ENCODE assay signal across 40 cellular contexts in genomic region chr2:179070895-179071294, GRCh38. TPM values are rescaled to one million over a fixed set of nuclear protein-coding genes. Genes with fewer than 3 reads are reported as not detected.
"Had no signal": no experiment of that assay in that cellular context is flagged by ENCODE, and none has a peak within 500 bp of the region (broad histone marks: within the 10 kb centered on the region; RNA-seq: fewer than 3 reads in every experiment).

No MANE protein-coding gene starts in this region.

- H3K36me3 Mint-ChIP-seq: activated naive CD4-positive, alpha-beta T cell treated with anti-CD3 and anti-CD28 coated beads, Interleukin-2, amount 50 U/mL, for 24 hours; activated naive CD8-positive, alpha-beta T cell; brain had no signal

- FAIRE-seq: astrocyte, bronchial epithelial cell had no signal

- H3K27ac Mint-ChIP-seq: activated naive CD4-positive, alpha-beta T cell treated with anti-CD3 and anti-CD28 coated beads for 36 hours; activated naive CD4-positive, alpha-beta T cell treated with anti-CD3 and anti-CD28 coated beads, Interleukin-2, amount 10 ng/mL, durations not matched to agents 7 days and 5 days; activated naive CD4-positive, alpha-beta T cell treated with anti-CD3 and anti-CD28 coated beads, Interleukin-2, amount 50 U/mL, for 24 hours; activated naive CD4-positive, alpha-beta T cell treated with anti-CD3 and anti-CD28 coated beads, Interleukin-2, amount 50 U/mL, for 72 hours; activated naive CD8-positive, alpha-beta T cell; activated naive CD8-positive, alpha-beta T cell treated with anti-CD3 and anti-CD28 coated beads for 36 hours; activated naive CD8-positive, alpha-beta T cell treated with anti-CD3 and anti-CD28 coated beads, Interleukin-2, amount 10 ng/mL, durations not matched to agents 7 days and 5 days; activated naive CD8-positive, alpha-beta T cell treated with anti-CD3 and anti-CD28 coated beads, Interleukin-2, amount 50 U/mL, for 24 hours; activated T-cell treated with anti-CD3 and anti-CD28 coated beads, Interleukin-2, amount 50 U/mL, for 24 hours; activated T-cell treated with anti-CD3 and anti-CD28 coated beads, Interleukin-2, amount 50 U/mL, for 72 hours; activated T-helper 1 cell treated with anti-CD3 and anti-CD28 coated beads, Interleukin-12 subunit alpha, Interleukin-12 subunit beta, Interleukin-2, Interleukin-4 antibody, amounts not matched to agents 30 ng/mL and 10 ng/mL and 1 ng/mL, durations not matched to agents 14 hours and 24 hours and 36 hours; activated T-helper 17 cell treated with anti-CD3 and anti-CD28 coated beads, Interleukin-2, amount 50 U/mL, for 72 hours; activated T-helper 2 cell treated with anti-CD3 and anti-CD28 coated beads, Interferon-gamma antibody, Interleukin-2, Interleukin-4, amounts not matched to agents 10 μg/mL and 5 μg/mL and 100 μg/mL, durations not matched to agents 14 hours and 24 hours and 36 hours; brain had no signal

- H3K27me3 Mint-ChIP-seq: activated naive CD4-positive, alpha-beta T cell treated with anti-CD3 and anti-CD28 coated beads, Interleukin-2, amount 50 U/mL, for 24 hours; activated naive CD8-positive, alpha-beta T cell; activated naive CD8-positive, alpha-beta T cell treated with anti-CD3 and anti-CD28 coated beads for 36 hours; activated naive CD8-positive, alpha-beta T cell treated with anti-CD3 and anti-CD28 coated beads, Interleukin-2, amount 10 ng/mL, durations not matched to agents 7 days and 5 days; activated naive CD8-positive, alpha-beta T cell treated with anti-CD3 and anti-CD28 coated beads, Interleukin-2, amount 50 U/mL, for 24 hours; activated T-cell treated with anti-CD3 and anti-CD28 coated beads, Interleukin-2, amount 50 U/mL, for 24 hours; central memory CD8-positive, alpha-beta T cell had no signal

- H3K4me3 Mint-ChIP-seq: activated naive CD4-positive, alpha-beta T cell treated with anti-CD3 and anti-CD28 coated beads for 36 hours; activated naive CD4-positive, alpha-beta T cell treated with anti-CD3 and anti-CD28 coated beads, Interleukin-2, amount 10 ng/mL, durations not matched to agents 7 days and 5 days; activated naive CD4-positive, alpha-beta T cell treated with anti-CD3 and anti-CD28 coated beads, Interleukin-2, amount 50 U/mL, for 24 hours; activated naive CD8-positive, alpha-beta T cell; activated naive CD8-positive, alpha-beta T cell treated with anti-CD3 and anti-CD28 coated beads for 36 hours; activated naive CD8-positive, alpha-beta T cell treated with anti-CD3 and anti-CD28 coated beads, Interleukin-2, amount 10 ng/mL, durations not matched to agents 7 days and 5 days; activated naive CD8-positive, alpha-beta T cell treated with anti-CD3 and anti-CD28 coated beads, Interleukin-2, amount 50 U/mL, for 24 hours; activated T-cell treated with anti-CD3 and anti-CD28 coated beads, Interleukin-2, amount 50 U/mL, for 24 hours; activated T-cell treated with anti-CD3 and anti-CD28 coated beads, Interleukin-2, amount 50 U/mL, for 72 hours; activated T-helper 1 cell treated with anti-CD3 and anti-CD28 coated beads, Interleukin-12 subunit alpha, Interleukin-12 subunit beta, Interleukin-2, Interleukin-4 antibody, amounts not matched to agents 30 ng/mL and 10 ng/mL and 1 ng/mL, durations not matched to agents 14 hours and 24 hours and 36 hours; activated T-helper 17 cell treated with anti-CD3 and anti-CD28 coated beads, Interleukin-2, amount 50 U/mL, for 72 hours; brain; central memory CD8-positive, alpha-beta T cell had no signal

- H3K4me3 ChIP-seq: adrenal gland, ascending aorta, body of pancreas, breast epithelium, cardiac muscle cell had no signal

- H3K27ac ChIP-seq: adrenal gland, ascending aorta, body of pancreas, brain microvascular endothelial cell, breast epithelium, cardiac muscle cell had no signal

- H3K9me3 Mint-ChIP-seq: activated naive CD4-positive, alpha-beta T cell treated with anti-CD3 and anti-CD28 coated beads, Interleukin-2, amount 50 U/mL, for 24 hours; activated T-helper 17 cell treated with anti-CD3 and anti-CD28 coated beads, Interleukin-2, amount 50 U/mL, for 72 hours; central memory CD8-positive, alpha-beta T cell had no signal

- H3K4me1 ChIP-seq: adrenal gland, ascending aorta, body of pancreas, breast epithelium had no signal

- ATAC-seq: activated naive CD4-positive, alpha-beta T cell treated with anti-CD3 and anti-CD28 coated beads, Interleukin-2, amount 50 U/mL, for 72 hours; activated naive CD8-positive, alpha-beta T cell treated with anti-CD3 and anti-CD28 coated beads, Interleukin-2, amount 50 U/mL, for 24 hours; activated T-cell treated with anti-CD3 and anti-CD28 coated beads, Interleukin-2, amount 50 U/mL, for 72 hours; activated T-helper 17 cell treated with anti-CD3 and anti-CD28 coated beads, Interleukin-2, amount 50 U/mL, for 72 hours; body of pancreas had no signal

- H3K27me3 ChIP-seq: adrenal gland, ascending aorta, body of pancreas, brain microvascular endothelial cell, breast epithelium, cardiac muscle cell had no signal

- DNase-seq: activated effector memory CD4-positive, alpha-beta T cell treated with anti-CD3 and anti-CD28 coated beads, Interleukin-2, amount 50 U/mL, for 16 hours; activated effector memory CD4-positive, alpha-beta T cell treated with Interleukin-2 at 50 U/mL for 16 hours; activated gamma-delta T cell; activated gamma-delta T cell treated with Interleukin-2 at 50 U/mL for 16 hours; activated naive CD4-positive, alpha-beta T cell; activated naive CD4-positive, alpha-beta T cell treated with anti-CD3 and anti-CD28 coated beads for 36 hours; activated naive CD4-positive, alpha-beta T cell treated with anti-CD3 and anti-CD28 coated beads, Interleukin-2, amount 10 ng/mL, durations not matched to agents 7 days and 5 days; activated naive CD4-positive, alpha-beta T cell treated with anti-CD3 and anti-CD28 coated beads, Interleukin-2, amount 50 U/mL, for 16 hours; activated naive CD4-positive, alpha-beta T cell treated with Interleukin-2 at 50 U/mL for 16 hours; activated naive CD8-positive, alpha-beta T cell treated with anti-CD3 and anti-CD28 coated beads for 36 hours; activated naive CD8-positive, alpha-beta T cell treated with anti-CD3 and anti-CD28 coated beads, Interleukin-2, amount 10 ng/mL, durations not matched to agents 7 days and 5 days; activated naive CD8-positive, alpha-beta T cell treated with anti-CD3 and anti-CD28 coated beads, Interleukin-2, amount 50 U/mL, for 24 hours; activated T-cell treated with anti-CD3 and anti-CD28 coated beads, Interleukin-2, amount 50 U/mL, for 1 hour; activated T-cell treated with anti-CD3 and anti-CD28 coated beads, Interleukin-2, amount 50 U/mL, for 24 hours; activated T-cell treated with anti-CD3 and anti-CD28 coated beads, Interleukin-2, amount 50 U/mL, for 48 hours; activated T-cell treated with anti-CD3 and anti-CD28 coated beads, Interleukin-2, amount 50 U/mL, for 72 hours; adrenal gland; amniotic stem cell; amygdala; anterior cingulate cortex; aorta; body of pancreas; brain microvascular endothelial cell; caudate nucleus; central memory CD4-positive, alpha-beta T cell; cerebellar nuclear complex had no signal

- H3K36me3 ChIP-seq: adrenal gland, ascending aorta, brain microvascular endothelial cell, breast epithelium, cardiac muscle cell had no signal

- H3K9me3 ChIP-seq: adrenal gland, ascending aorta, body of pancreas had no signal

- H3K4me1 Mint-ChIP-seq: activated naive CD8-positive, alpha-beta T cell treated with anti-CD3 and anti-CD28 coated beads, Interleukin-2, amount 10 ng/mL, durations not matched to agents 7 days and 5 days; activated naive CD8-positive, alpha-beta T cell treated with anti-CD3 and anti-CD28 coated beads, Interleukin-2, amount 50 U/mL, for 24 hours; activated T-helper 17 cell treated with anti-CD3 and anti-CD28 coated beads, Interleukin-2, amount 50 U/mL, for 72 hours; brain; central memory CD8-positive, alpha-beta T cell had no signal

RNA-seq across cellular contexts. Expression of gene CCDC141, which starts 21.0 kb away (rescaled TPM):
- total RNA-seq: bronchial epithelial cell, chondrocyte had no signal
